Comparison of ENCODE assay signal across 20 cellular contexts in the genomic region with DNA sequence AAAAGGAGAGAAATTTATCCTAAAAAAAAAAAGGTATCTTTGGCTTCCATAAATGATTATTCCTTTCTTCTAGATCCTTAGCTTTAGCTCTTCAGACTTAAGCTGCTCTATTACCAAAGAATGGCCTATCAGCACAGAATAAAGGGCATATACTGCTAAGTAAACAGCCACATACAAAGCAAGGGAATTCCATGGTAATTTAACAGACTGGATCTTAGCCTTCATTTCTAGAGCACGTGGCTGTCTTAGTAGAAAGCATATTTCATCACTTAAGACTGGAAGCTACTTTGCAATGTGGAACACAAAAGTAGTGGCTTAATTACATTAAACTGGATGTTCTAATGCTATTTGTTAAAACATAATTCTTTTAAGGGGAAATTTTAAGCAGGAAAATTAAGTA.
"Had no signal": no experiment of that assay in that cellular context is flagged by ENCODE, and none has a peak within 500 bp of the region (broad histone marks: within the 10 kb centered on the region; RNA-seq: fewer than 3 reads in every experiment).

No MANE protein-coding gene starts in this region.

- H3K27ac Mint-ChIP-seq: activated CD8-positive, alpha-beta T cell treated with anti-CD3 and anti-CD28 coated beads, Interleukin-2, amount 10 ng/mL, durations not matched to agents 7 days and 5 days; activated naive CD8-positive, alpha-beta T cell; mesothelial cell of epicardium; natural killer cell; T-cell; T-helper 2 cell treated with Interferon-gamma antibody and Interleukin-4, amounts not matched to agents 5 μg/mL and 100 μg/mL, for 36 hours had no signal

- H3K27me3 ChIP-seq: colonic mucosa, neutrophil, pancreas, thyroid gland had no signal

- H3K4me3 ChIP-seq: colonic mucosa, left ventricle myocardium inferior, pancreas, thyroid gland had no signal

- ATAC-seq: activated CD8-positive, alpha-beta T cell treated with anti-CD3 and anti-CD28 coated beads, Interleukin-2, amount 10 ng/mL, durations not matched to agents 7 days and 5 days; natural killer cell; right cardiac atrium; stimulated activated naive CD8-positive, alpha-beta T cell treated with anti-CD3 and anti-CD28 coated beads, Interleukin-15, Interleukin-2, amounts not matched to agents 100 U/mL and 50 U/mL, for 24 hours; T-cell had no signal

- H3K9me3 ChIP-seq: colonic mucosa, left ventricle myocardium inferior, neutrophil, pancreas, thyroid gland had no signal

- H3K36me3 Mint-ChIP-seq: natural killer cell had no signal

- H3K27ac ChIP-seq: colonic mucosa, epithelial cell of prostate, left ventricle myocardium inferior, neutrophil, pancreas, WERI-Rb-1 had no signal

- H3K4me1 ChIP-seq: colonic mucosa had no signal

- H3K36me3 ChIP-seq: colonic mucosa, neutrophil had no signal

- DNase-seq: activated CD4-positive, alpha-beta T cell treated with anti-CD3 and anti-CD28 coated beads for 1 hour; activated CD4-positive, alpha-beta T cell treated with anti-CD3 and anti-CD28 coated beads, Interleukin-2, amount 50 U/mL, for 1 hour; activated CD8-positive, alpha-beta T cell treated with anti-CD3 and anti-CD28 coated beads, Interleukin-2, amount 10 ng/mL, durations not matched to agents 7 days and 5 days; amniotic stem cell; colonic mucosa; kidney glomerular epithelial cell; left ventricle myocardium inferior; natural killer cell; pancreas; right cardiac atrium; stimulated activated CD4-positive, alpha-beta T cell treated with anti-CD3 and anti-CD28 coated beads, Interleukin-4, amount 100 ng/mL, for 4 hours; stimulated activated naive CD8-positive, alpha-beta T cell treated with anti-CD3 and anti-CD28 coated beads, Interleukin-15, Interleukin-2, amounts not matched to agents 100 U/mL and 50 U/mL, for 24 hours; T-cell; thyroid gland; WERI-Rb-1 had no signal

- H3K9me3 Mint-ChIP-seq: mesothelial cell of epicardium; natural killer cell; T-cell; T-helper 2 cell treated with Interferon-gamma antibody and Interleukin-4, amounts not matched to agents 5 μg/mL and 100 μg/mL, for 36 hours had no signal

- H3K27me3 Mint-ChIP-seq: activated naive CD8-positive, alpha-beta T cell; T-cell had no signal

- H3K4me3 Mint-ChIP-seq: activated CD8-positive, alpha-beta T cell treated with anti-CD3 and anti-CD28 coated beads, Interleukin-2, amount 10 ng/mL, durations not matched to agents 7 days and 5 days; activated naive CD8-positive, alpha-beta T cell; mesothelial cell of epicardium; natural killer cell; T-cell; T-helper 2 cell treated with Interferon-gamma antibody and Interleukin-4, amounts not matched to agents 5 μg/mL and 100 μg/mL, for 36 hours had no signal
